Comparison of ENCODE assay signal across 29 cellular contexts in genomic region chr10:14439451-14440259, GRCh38.
DNase-seq lines count a peak whose midpoint lies in the region; ATAC-seq, FAIRE-seq and TF ChIP-seq lines count a peak whose summit lies in the region.
"Had no signal": no experiment of that assay in that cellular context is flagged by ENCODE, and none has a peak within 500 bp of the region (broad histone marks: within the 10 kb centered on the region; RNA-seq: fewer than 3 reads in every experiment).

No MANE protein-coding gene starts in this region.

- H3K9me3 ChIP-seq in right atrium auricular region (no peaks in the 10 kb centered on the region), hepatocyte (ENCODE audit: low read depth) (no peaks in the 10 kb centered on the region)
- H3K9me3 ChIP-seq: BLaER1, esophagus muscularis mucosa, heart left ventricle, stomach, upper lobe of right lung had no signal

- H3K4me2 ChIP-seq in hepatocyte: no peak overlapping the region
- H3K4me2 ChIP-seq: BLaER1, GM23338, smooth muscle cell had no signal

- no peak overlapping the region for H2AFZ ChIP-seq in hepatocyte
- H2AFZ ChIP-seq: GM23338 had no signal

- no peak overlapping the region for H3K4me3 ChIP-seq in right atrium auricular region
- H3K4me3 ChIP-seq in bronchial epithelial cell (ENCODE audit: low read depth, low read length): no peak overlapping the region
- no peak overlapping the region for H3K4me3 ChIP-seq in hepatocyte
- H3K4me3 ChIP-seq: BLaER1, esophagus muscularis mucosa, GM12878, GM23338, heart left ventricle, smooth muscle cell, stomach, upper lobe of right lung had no signal

- no peaks in the 10 kb centered on the region for H3K4me1 ChIP-seq in right atrium auricular region
- no peaks in the 10 kb centered on the region for H3K4me1 ChIP-seq in hepatocyte (ENCODE audit: insufficient read depth)
- H3K4me1 ChIP-seq: BLaER1, stomach, upper lobe of right lung had no signal

- ATAC-seq in Right ventricle myocardium superior (ENCODE audit: poor library complexity) (peak; percentile 52), left ventricle myocardium superior (peak; percentile 78), GM19328 (IDR thresholded peaks at IDR 0.05; ENCODE audit: unreplicated experiment) (no peak)
- ATAC-seq: GM12878, GM23338 had no signal

- no peak overlapping the region for H3K27ac ChIP-seq in right atrium auricular region
- no peak overlapping the region for H3K27ac ChIP-seq in hepatocyte
- H3K27ac ChIP-seq: BLaER1, heart left ventricle, stomach, upper lobe of right lung had no signal

- H3K9me2 ChIP-seq in hepatocyte (replicated peaks; ENCODE audit: insufficient read depth): no peaks in the 10 kb centered on the region

- H3K36me3 ChIP-seq in right atrium auricular region: no peaks in the 10 kb centered on the region
- H3K36me3 ChIP-seq in bronchial epithelial cell (ENCODE audit: control insufficient read depth, insufficient read depth, low read length): no peaks in the 10 kb centered on the region
- no peaks in the 10 kb centered on the region for H3K36me3 ChIP-seq in hepatocyte (replicated peaks; ENCODE audit: insufficient read depth, low read depth)
- H3K36me3 ChIP-seq: BLaER1, esophagus muscularis mucosa, heart left ventricle, stomach, upper lobe of right lung had no signal

- H3K27me3 ChIP-seq in right atrium auricular region (no peaks in the 10 kb centered on the region), bronchial epithelial cell (ENCODE audit: control insufficient read depth, insufficient read depth, low read length) (no peaks in the 10 kb centered on the region), hepatocyte (no peaks in the 10 kb centered on the region)
- H3K27me3 ChIP-seq: BLaER1, esophagus muscularis mucosa, heart left ventricle, stomach, upper lobe of right lung had no signal

- no peak for DNase-seq in Right ventricle myocardium superior
- DNase-seq in right atrium auricular region (ENCODE audit: low spot score): no peak
- no peak for DNase-seq in bronchial epithelial cell (ENCODE audit: low read depth)
- no peak for DNase-seq in left ventricle myocardium superior
- DNase-seq in hepatocyte (ENCODE audit: low spot score): no peak
- no peak for DNase-seq in SHP77 (lab: John Stamatoyannopoulos, UW)
- no peak for DNase-seq in posterior cingulate gyrus
- DNase-seq: activated CD4-positive, alpha-beta T cell treated with anti-CD3 and anti-CD28 coated beads for 1 hour; activated naive CD4-positive, alpha-beta T cell treated with anti-CD3 and anti-CD28 coated beads for 36 hours; activated T-cell treated with anti-CD3 and anti-CD28 coated beads, Interleukin-2, amount 50 U/mL, for 48 hours; anterior cingulate cortex; Calu3; cerebellar nuclear complex; effector CD8-positive, alpha-beta T cell; GF-D8; heart left ventricle; NCI-H1417; NCI-H524 treated with DMSO at 0.1 percent for 48 hours; stimulated activated CD4-positive, alpha-beta T cell treated with anti-CD3 and anti-CD28 coated beads, Interleukin-4, amount 100 ng/mL, for 1 hour; stomach; SW 1271; upper lobe of right lung had no signal

- H4K20me1 ChIP-seq in hepatocyte (ENCODE audit: insufficient read depth, poor library complexity, severe bottlenecking): no peaks in the 10 kb centered on the region
- H4K20me1 ChIP-seq: BLaER1 had no signal

- 77% methylated on average over 8 of the region's 8 CpGs for WGBS in hepatocyte (ENCODE audit: low lambda C conversion rate, missing lambda C conversion rate)

- peak; percentile 55 for FAIRE-seq in bronchial epithelial cell (lab: Jason Lieb, UNC)
- FAIRE-seq: A204.1, GM12878 had no signal

- TF ChIP-seq CTCF in right atrium auricular region (IDR thresholded peaks at IDR 0.05) (peak in 1 of 2 donors; percentile 20), bronchial epithelial cell (IDR thresholded peaks at IDR 0.05; ENCODE audit: insufficient read depth, low read length, severe bottlenecking) (no peak), hepatocyte (IDR thresholded peaks at IDR 0.05; ENCODE audit: poor library complexity) (no peak)

- intact Hi-C loops in Right ventricle myocardium superior (cut with DNase I) (no loop called here), left ventricle myocardium superior (cut with micrococcal nuclease) (no loop called here), posterior cingulate gyrus (cut with DNase I) (no loop called here)

- no peaks in the 10 kb centered on the region for H3K79me2 ChIP-seq in hepatocyte
